Comparison of ENCODE assay signal across 10 cellular contexts in genomic region chr2:112187805-112188596, GRCh38. TPM values are rescaled to one million over a fixed set of nuclear protein-coding genes. Genes with fewer than 3 reads are reported as not detected.
DNase-seq lines count a peak whose midpoint lies in the region; ATAC-seq, FAIRE-seq and TF ChIP-seq lines count a peak whose summit lies in the region.
"Had no signal": no experiment of that assay in that cellular context is flagged by ENCODE, and none has a peak within 500 bp of the region (broad histone marks: within the 10 kb centered on the region; RNA-seq: fewer than 3 reads in every experiment).

No MANE protein-coding gene starts in this region.

- peaks cover 7% of the 10 kb centered on the region for H3K36me3 Mint-ChIP-seq in stimulated activated effector memory CD8-positive, alpha-beta T cell treated with anti-CD3 and anti-CD28 coated beads, Interleukin-12 subunit alpha, Interleukin-12 subunit beta, amount 100 ng/mL, for 72 hours

- TF ChIP-seq CTCF in OCI-LY7 (conservative IDR thresholded peaks at IDR 0.05; ENCODE audit: low read length) (no peak), D721Med (IDR thresholded peaks at IDR 0.05; ENCODE audit: insufficient read depth, missing control alignments) (no peak)

- H3K4me3 Mint-ChIP-seq in stimulated activated effector memory CD8-positive, alpha-beta T cell treated with anti-CD3 and anti-CD28 coated beads, Interleukin-12 subunit alpha, Interleukin-12 subunit beta, amount 100 ng/mL, for 72 hours: peak overlapping the region; percentile 41
- H3K4me3 Mint-ChIP-seq: neural crest cell had no signal

- peak overlapping the region; percentile 91 for H3K27ac Mint-ChIP-seq in stimulated activated effector memory CD8-positive, alpha-beta T cell treated with anti-CD3 and anti-CD28 coated beads, Interleukin-12 subunit alpha, Interleukin-12 subunit beta, amount 100 ng/mL, for 72 hours

- H2AFZ ChIP-seq in OCI-LY7 (ENCODE audit: low read length): peak overlapping the region; percentile 85

- H3K9me3 ChIP-seq in OCI-LY7 (ENCODE audit: low read length): no peaks in the 10 kb centered on the region
- H3K9me3 ChIP-seq: ascending aorta had no signal

- intact Hi-C loops in OCI-LY7 (cut with micrococcal nuclease; ENCODE audit: unreplicated experiment): no loop called here

- peak; percentile 44 for DNase-seq in OCI-LY7 (ENCODE audit: low spot score)
- peak; percentile 80 for DNase-seq in activated CD8-positive, alpha-beta memory T cell treated with anti-CD3 and anti-CD28 coated beads, Interleukin-2, amount 50 U/mL, for 48 hours
- peak; percentile 34 for DNase-seq in iris pigment epithelial cell (ENCODE audit: low read depth)
- peak; percentile 30 to 72 for DNase-seq in stimulated activated effector memory CD8-positive, alpha-beta T cell treated with anti-CD3 and anti-CD28 coated beads, Interleukin-12 subunit alpha, Interleukin-12 subunit beta, amount 100 ng/mL, for 72 hours (ENCODE audit: low spot score in 2 of 2)
- DNase-seq in 8988T: no peak
- no peak for DNase-seq in NOMO-1 treated with dmso at 0.1 percent for 144 hours (lab: John Stamatoyannopoulos, UW; ENCODE audit: unreplicated experiment)
- no peak for DNase-seq in D721Med (ENCODE audit: insufficient read length, low spot score)

- CTCF ChIA-PET in OCI-LY7 (lab: Charles Lee; ENCODE audit: unreplicated experiment): no interaction called here

- peaks cover 31% of the 10 kb centered on the region for H3K4me1 Mint-ChIP-seq in stimulated activated effector memory CD8-positive, alpha-beta T cell treated with anti-CD3 and anti-CD28 coated beads, Interleukin-12 subunit alpha, Interleukin-12 subunit beta, amount 100 ng/mL, for 72 hours
- H3K4me1 Mint-ChIP-seq: neural crest cell had no signal

- no peaks in the 10 kb centered on the region for H4K20me1 ChIP-seq in OCI-LY7 (ENCODE audit: insufficient read depth, low read length)

- POLR2A ChIA-PET in OCI-LY7 (lab: Charles Lee): no interaction called here

- no peak overlapping the region for H3K27ac ChIP-seq in OCI-LY7 (ENCODE audit: low read depth, low read length, poor library complexity, severe bottlenecking)
- H3K27ac ChIP-seq: ascending aorta had no signal

- no peaks in the 10 kb centered on the region for H3K9me3 Mint-ChIP-seq in stimulated activated effector memory CD8-positive, alpha-beta T cell treated with anti-CD3 and anti-CD28 coated beads, Interleukin-12 subunit alpha, Interleukin-12 subunit beta, amount 100 ng/mL, for 72 hours

- H3K4me3 ChIP-seq in OCI-LY7 (ENCODE audit: low read depth, low read length, poor library complexity, severe bottlenecking): peak overlapping the region; percentile 7
- H3K4me3 ChIP-seq: ascending aorta had no signal

- no peaks in the 10 kb centered on the region for H3K36me3 ChIP-seq in OCI-LY7 (ENCODE audit: insufficient read depth, low read length)
- H3K36me3 ChIP-seq: ascending aorta had no signal

- FAIRE-seq in D721Med (lab: Jason Lieb, UNC): no peak

- peaks cover 11% of the 10 kb centered on the region for H3K4me1 ChIP-seq in OCI-LY7 (ENCODE audit: insufficient read depth, low read length, poor library complexity, severe bottlenecking)
- H3K4me1 ChIP-seq: ascending aorta had no signal

- H3K4me2 ChIP-seq in OCI-LY7 (ENCODE audit: low read length): peak overlapping the region; percentile 47

- ATAC-seq in stimulated activated effector memory CD8-positive, alpha-beta T cell treated with anti-CD3 and anti-CD28 coated beads, Interleukin-12 subunit alpha, Interleukin-12 subunit beta, amount 100 ng/mL, for 72 hours: peak; percentile 92
- no peak for ATAC-seq in GM18867 (IDR thresholded peaks at IDR 0.05; ENCODE audit: unreplicated experiment)

- no TSS peak for BruUV-seq in OCI-LY7 (replicated peaks; lab: Mats Ljungman, UMichigan)

- H3K9me2 ChIP-seq in OCI-LY7 (ENCODE audit: insufficient read depth, low read length): no peaks in the 10 kb centered on the region

- no peaks in the 10 kb centered on the region for H3K79me2 ChIP-seq in OCI-LY7 (ENCODE audit: insufficient read depth, low read depth, low read length)

RNA-seq across cellular contexts. Expression of gene FBLN7, which starts 49.8 kb away (rescaled TPM):
- total RNA-seq in OCI-LY7 (2014; rRNA removed; shearing (Covaris generic)): not detected in 2 replicates
- total RNA-seq in OCI-LY7 (2022): 0.25 TPM in 1 of 2 replicates, not detected in the other

Comparison
In these comparisons a context has a peak if more than half of its experiments do, and no peak if none do; other contexts are left out.
1. DNase-seq: peak in OCI-LY7 (single experiment), activated CD8-positive, alpha-beta memory T cell treated with anti-CD3 and anti-CD28 coated beads, Interleukin-2, amount 50 U/mL, for 48 hours (single experiment), iris pigment epithelial cell (single experiment) and stimulated activated effector memory CD8-positive, alpha-beta T cell treated with anti-CD3 and anti-CD28 coated beads, Interleukin-12 subunit alpha, Interleukin-12 subunit beta, amount 100 ng/mL, for 72 hours (2 of 2); none in 8988T (single experiment), NOMO-1 treated with dmso at 0.1 percent for 144 hours (single experiment) and D721Med (single experiment).